In genomic region chr10:103794996-103795395, GRCh38 we compare ENCODE assay signal across 1 cellular context.
TF ChIP-seq lines count a peak whose summit lies in the region.

No MANE protein-coding gene starts in this region.

TF ChIP-seq in HepG2, 621 proteins besides CTCF, POLR2A, EP300 and RAD21 (continued from another document):
- TF ChIP-seq, protein P1, sequence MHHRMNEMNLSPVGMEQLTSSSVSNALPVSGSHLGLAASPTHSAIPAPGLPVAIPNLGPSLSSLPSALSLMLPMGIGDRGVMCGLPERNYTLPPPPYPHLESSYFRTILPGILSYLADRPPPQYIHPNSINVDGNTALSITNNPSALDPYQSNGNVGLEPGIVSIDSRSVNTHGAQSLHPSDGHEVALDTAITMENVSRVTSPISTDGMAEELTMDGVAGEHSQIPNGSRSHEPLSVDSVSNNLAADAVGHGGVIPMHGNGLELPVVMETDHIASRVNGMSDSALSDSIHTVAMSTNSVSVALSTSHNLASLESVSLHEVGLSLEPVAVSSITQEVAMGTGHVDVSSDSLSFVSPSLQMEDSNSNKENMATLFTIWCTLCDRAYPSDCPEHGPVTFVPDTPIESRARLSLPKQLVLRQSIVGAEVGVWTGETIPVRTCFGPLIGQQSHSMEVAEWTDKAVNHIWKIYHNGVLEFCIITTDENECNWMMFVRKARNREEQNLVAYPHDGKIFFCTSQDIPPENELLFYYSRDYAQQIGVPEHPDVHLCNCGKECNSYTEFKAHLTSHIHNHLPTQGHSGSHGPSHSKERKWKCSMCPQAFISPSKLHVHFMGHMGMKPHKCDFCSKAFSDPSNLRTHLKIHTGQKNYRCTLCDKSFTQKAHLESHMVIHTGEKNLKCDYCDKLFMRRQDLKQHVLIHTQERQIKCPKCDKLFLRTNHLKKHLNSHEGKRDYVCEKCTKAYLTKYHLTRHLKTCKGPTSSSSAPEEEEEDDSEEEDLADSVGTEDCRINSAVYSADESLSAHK (CRISPR knock-in tag; IDR thresholded peaks at IDR 0.05; ENCODE audit: borderline replicate concordance) = no peak
- no peak for TF ChIP-seq POLR2AphosphoS5 (IDR thresholded peaks at IDR 0.05; ENCODE audit: low read depth, low read length)
- no peak for TF ChIP-seq ZNF143 (CRISPR knock-in tag; IDR thresholded peaks at IDR 0.05)
- TF ChIP-seq ZC3H13 (CRISPR knock-in tag; IDR thresholded peaks at IDR 0.05) = no peak
- TF ChIP-seq ELF4 (CRISPR knock-in tag; IDR thresholded peaks at IDR 0.05; ENCODE audit: borderline replicate concordance) = no peak
- no peak for TF ChIP-seq TOE1 (CRISPR knock-in tag; IDR thresholded peaks at IDR 0.05)
- no peak for TF ChIP-seq ZNF281 (CRISPR knock-in tag; IDR thresholded peaks at IDR 0.05; ENCODE audit: borderline replicate concordance)
- no peak for TF ChIP-seq HNRNPK (IDR thresholded peaks at IDR 0.05; ENCODE audit: low read depth, low read length, poor library complexity, severe bottlenecking)
- TF ChIP-seq NFRKB (IDR thresholded peaks at IDR 0.05) = no peak
- TF ChIP-seq KDM5B (CRISPR knock-in tag; IDR thresholded peaks at IDR 0.05; ENCODE audit: borderline replicate concordance) = no peak
- no peak for TF ChIP-seq FLYWCH1 (CRISPR knock-in tag; IDR thresholded peaks at IDR 0.05)
- TF ChIP-seq, protein P2, sequence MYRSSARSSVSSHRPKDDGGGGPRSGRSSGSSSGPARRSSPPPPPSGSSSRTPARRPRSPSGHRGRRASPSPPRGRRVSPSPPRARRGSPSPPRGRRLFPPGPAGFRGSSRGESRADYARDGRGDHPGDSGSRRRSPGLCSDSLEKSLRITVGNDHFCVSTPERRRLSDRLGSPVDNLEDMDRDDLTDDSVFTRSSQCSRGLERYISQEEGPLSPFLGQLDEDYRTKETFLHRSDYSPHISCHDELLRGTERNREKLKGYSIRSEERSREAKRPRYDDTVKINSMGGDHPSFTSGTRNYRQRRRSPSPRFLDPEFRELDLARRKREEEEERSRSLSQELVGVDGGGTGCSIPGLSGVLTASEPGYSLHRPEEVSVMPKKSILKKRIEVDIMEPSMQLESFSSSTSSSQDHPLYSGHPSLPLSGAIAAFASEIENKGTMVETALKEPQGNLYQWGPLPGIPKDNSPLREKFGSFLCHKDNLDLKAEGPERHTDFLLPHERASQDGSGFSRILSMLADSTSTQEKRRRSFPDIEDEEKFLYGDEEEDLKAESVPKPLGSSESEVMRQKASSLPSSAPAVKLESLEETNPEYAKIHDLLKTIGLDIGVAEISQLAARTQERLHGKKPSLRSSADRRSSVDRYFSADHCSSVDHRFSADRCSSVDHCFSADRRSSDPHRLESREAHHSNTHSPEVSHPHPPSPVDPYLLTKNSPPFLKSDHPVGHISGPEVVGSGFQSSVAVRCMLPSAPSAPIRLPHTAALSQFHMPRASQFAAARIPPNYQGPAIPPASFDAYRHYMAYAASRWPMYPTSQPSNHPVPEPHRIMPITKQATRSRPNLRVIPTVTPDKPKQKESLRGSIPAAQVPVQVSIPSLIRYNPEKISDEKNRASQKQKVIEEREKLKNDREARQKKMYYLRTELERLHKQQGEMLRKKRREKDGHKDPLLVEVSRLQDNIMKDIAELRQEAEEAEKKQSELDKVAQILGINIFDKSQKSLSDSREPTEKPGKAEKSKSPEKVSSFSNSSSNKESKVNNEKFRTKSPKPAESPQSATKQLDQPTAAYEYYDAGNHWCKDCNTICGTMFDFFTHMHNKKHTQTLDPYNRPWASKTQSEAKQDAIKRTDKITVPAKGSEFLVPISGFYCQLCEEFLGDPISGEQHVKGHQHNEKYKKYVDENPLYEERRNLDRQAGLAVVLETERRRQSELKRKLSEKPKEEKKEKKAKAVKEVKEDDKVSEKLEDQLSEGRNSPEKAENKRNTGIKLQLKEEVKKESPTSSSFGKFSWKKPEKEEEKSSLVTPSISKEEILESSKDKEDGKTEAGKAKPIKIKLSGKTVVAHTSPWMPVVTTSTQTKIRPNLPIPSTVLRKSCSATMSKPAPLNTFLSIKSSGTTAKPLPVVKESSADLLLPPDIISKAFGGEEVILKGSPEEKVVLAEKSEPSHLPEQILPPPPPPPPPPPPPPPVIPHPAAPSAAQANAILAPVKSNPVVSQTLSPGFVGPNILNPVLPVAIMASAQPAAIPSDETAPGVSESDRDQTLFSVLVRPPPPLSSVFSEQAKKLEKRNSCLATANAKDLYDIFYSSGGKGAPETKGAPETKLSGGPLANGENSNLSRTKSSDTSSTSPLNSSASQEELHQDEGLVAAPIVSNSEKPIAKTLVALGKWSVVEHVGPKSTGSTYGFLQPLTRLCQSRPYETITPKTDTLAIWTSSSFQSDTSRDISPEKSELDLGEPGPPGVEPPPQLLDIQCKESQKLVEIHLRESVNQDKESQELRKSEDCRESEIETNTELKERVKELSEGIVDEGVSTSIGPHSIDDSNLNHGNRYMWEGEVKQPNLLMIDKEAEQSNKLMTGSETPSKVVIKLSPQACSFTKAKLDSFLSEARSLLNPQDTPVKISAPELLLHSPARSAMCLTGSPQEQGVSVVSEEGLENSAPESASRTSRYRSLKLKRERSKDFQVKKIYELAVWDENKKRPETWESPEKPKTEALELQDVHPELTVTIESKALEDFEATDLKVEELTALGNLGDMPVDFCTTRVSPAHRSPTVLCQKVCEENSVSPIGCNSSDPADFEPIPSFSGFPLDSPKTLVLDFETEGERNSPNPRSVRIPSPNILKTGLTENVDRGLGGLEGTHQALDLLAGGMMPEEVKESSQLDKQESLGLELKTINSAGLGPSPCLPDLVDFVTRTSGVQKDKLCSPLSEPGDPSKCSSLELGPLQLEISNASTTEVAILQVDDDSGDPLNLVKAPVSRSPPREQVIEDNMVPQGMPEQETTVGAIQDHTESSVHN (CRISPR knock-in tag; IDR thresholded peaks at IDR 0.05) = no peak
- TF ChIP-seq, protein P3, sequence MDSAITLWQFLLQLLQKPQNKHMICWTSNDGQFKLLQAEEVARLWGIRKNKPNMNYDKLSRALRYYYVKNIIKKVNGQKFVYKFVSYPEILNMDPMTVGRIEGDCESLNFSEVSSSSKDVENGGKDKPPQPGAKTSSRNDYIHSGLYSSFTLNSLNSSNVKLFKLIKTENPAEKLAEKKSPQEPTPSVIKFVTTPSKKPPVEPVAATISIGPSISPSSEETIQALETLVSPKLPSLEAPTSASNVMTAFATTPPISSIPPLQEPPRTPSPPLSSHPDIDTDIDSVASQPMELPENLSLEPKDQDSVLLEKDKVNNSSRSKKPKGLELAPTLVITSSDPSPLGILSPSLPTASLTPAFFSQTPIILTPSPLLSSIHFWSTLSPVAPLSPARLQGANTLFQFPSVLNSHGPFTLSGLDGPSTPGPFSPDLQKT (CRISPR knock-in tag; IDR thresholded peaks at IDR 0.05; ENCODE audit: borderline replicate concordance) = no peak
